In genomic region chr10:14645239-14645960, GRCh38 we compare ENCODE assay signal across 11 cellular contexts.
DNase-seq lines count a peak whose midpoint lies in the region; ATAC-seq and TF ChIP-seq lines count a peak whose summit lies in the region.
"Had no signal": no experiment of that assay in that cellular context is flagged by ENCODE, and none has a peak within 500 bp of the region (broad histone marks: within the 10 kb centered on the region; RNA-seq: fewer than 3 reads in every experiment).

No MANE protein-coding gene starts in this region.

- DNase-seq in GM12865 (ENCODE audit: low read depth): peak; percentile 86
- no peak for DNase-seq in endodermal cell
- DNase-seq in MV-4-11 (lab: John Stamatoyannopoulos, UW): no peak
- no peak for DNase-seq in activated effector memory CD4-positive, alpha-beta T cell treated with Interleukin-2 at 50 U/mL for 16 hours
- DNase-seq in NCI-H510A treated with DMSO at 0.1 percent for 48 hours (lab: John Stamatoyannopoulos, UW): no peak
- DNase-seq: DND-41, NCI-H1417 treated with DMSO at 0.1 percent for 48 hours had no signal

- H3K9me3 ChIP-seq in endodermal cell (ENCODE audit: control insufficient read depth, low read length): peaks cover 12% of the 10 kb centered on the region

- no peaks in the 10 kb centered on the region for H3K36me3 ChIP-seq in endodermal cell (ENCODE audit: control insufficient read depth, insufficient read depth, low read length)

- H3K27ac ChIP-seq in endodermal cell (ENCODE audit: low read depth, low read length): peak overlapping the region; percentile 36
- H3K27ac ChIP-seq: RWPE1 had no signal

- H3K9ac ChIP-seq in endodermal cell (ENCODE audit: extremely low read depth, low read length, poor library complexity, severe bottlenecking): no peak overlapping the region

- WGBS in endodermal cell (ENCODE audit: insufficient coverage in 1 of 2, insufficient read length in 1 of 2), 2 experiments: 79 to 89% methylated on average over 6 of the region's 6 CpGs

- H3K4me1 ChIP-seq in endodermal cell (ENCODE audit: control insufficient read depth, insufficient read depth, low read length): no peaks in the 10 kb centered on the region

- no peak overlapping the region for H3K27ac Mint-ChIP-seq in endodermal cell

- H3K4me3 ChIP-seq in GM12865 (ENCODE audit: low read depth, low read length) (no peak overlapping the region), endodermal cell (ENCODE audit: low read length) (no peak overlapping the region)

- no peaks in the 10 kb centered on the region for H3K27me3 ChIP-seq in endodermal cell (ENCODE audit: control insufficient read depth, insufficient read depth, low read length, poor library complexity, severe bottlenecking)

- peak; percentile 27 for ATAC-seq in GM19351 (IDR thresholded peaks at IDR 0.05; ENCODE audit: unreplicated experiment)
- ATAC-seq in HG03342 (IDR thresholded peaks at IDR 0.05; ENCODE audit: unreplicated experiment): peak; percentile 30
- ATAC-seq in HG03521 (IDR thresholded peaks at IDR 0.05; ENCODE audit: unreplicated experiment): no peak

- no peak overlapping the region for H3K4me3 Mint-ChIP-seq in endodermal cell

- H3K9me3 Mint-ChIP-seq in endodermal cell: peaks cover 19% of the 10 kb centered on the region

- peaks cover 2% of the 10 kb centered on the region for H3K27me3 Mint-ChIP-seq in endodermal cell (ENCODE audit: insufficient read depth)

- no peak for TF ChIP-seq CTCF in GM12865 (IDR thresholded peaks at IDR 0.05; ENCODE audit: insufficient read depth, low read depth, low read length, missing control alignments)
- no peak for TF ChIP-seq CTCF in endodermal cell (conservative IDR thresholded peaks at IDR 0.05)

- H3K36me3 Mint-ChIP-seq in endodermal cell (ENCODE audit: low read depth): no peaks in the 10 kb centered on the region

- peaks cover 37% of the 10 kb centered on the region for H3K4me1 Mint-ChIP-seq in endodermal cell
